ENCODE assay signal across 8 cellular contexts in the genomic region with DNA sequence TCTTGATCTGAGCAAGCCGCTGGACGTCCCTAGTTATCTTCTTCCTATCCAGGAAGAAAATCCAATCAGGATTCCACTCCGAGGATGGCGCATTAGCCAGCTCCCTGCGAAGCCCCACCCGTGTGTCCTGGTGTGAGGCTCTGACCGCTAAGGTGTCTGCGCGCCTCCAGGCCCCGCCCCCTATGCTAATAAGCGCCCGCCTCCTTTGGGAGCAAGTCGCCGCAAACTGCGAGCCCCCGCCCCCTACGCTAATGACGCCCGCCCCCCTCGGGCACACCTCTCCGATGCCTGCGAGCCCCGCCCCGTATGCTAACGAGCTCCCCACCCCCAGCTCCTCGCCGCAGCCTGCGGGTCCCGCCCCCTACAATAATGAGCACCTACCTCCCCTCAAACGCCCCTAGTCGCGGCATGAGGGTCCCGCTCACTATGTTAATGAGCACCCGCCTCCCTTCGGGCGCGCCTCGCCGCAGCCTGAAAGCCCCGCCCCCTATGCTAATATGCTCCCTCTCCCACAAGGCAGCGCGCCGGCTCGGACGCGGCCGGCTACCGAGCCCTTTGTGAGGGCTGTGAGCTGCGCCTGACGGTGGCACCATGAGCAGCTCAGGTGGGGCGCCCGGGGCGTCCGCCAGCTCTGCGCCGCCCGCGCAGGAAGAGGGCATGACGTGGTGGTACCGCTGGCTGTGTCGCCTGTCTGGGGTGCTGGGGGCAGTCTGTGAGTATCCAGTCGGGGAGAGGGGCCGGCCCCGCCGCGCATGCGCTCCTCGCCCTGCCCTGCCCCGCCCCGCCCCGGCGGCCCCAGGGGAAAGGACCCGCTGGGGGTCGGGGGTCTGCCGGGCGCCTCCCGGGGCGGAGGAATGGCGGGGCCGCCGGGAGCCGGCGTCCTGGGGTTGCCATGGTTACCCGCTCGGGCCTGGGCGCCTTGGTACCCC. TPM values are rescaled to one million over a fixed set of nuclear protein-coding genes. Genes with fewer than 3 reads are reported as not detected.
DNase-seq lines count a peak whose midpoint lies in the region; ATAC-seq and TF ChIP-seq lines count a peak whose summit lies in the region.

A gene (plus strand): TSS at position 503 of the 929 bp plus-strand sequence. CDS start 89 bp downstream, at position 592.

- TF ChIP-seq RAD21 in SK-N-SH (IDR thresholded peaks at IDR 0.05; ENCODE audit: low read length) = no peak

- H3K4me1 Mint-ChIP-seq in HFFc6 (ENCODE audit: low read depth) = no peaks in the 10 kb centered on the region

- H3K36me3 ChIP-seq in SK-N-SH (replicated peaks in 1 of 2; ENCODE audit: control insufficient read depth in 1 of 2, insufficient read depth in 2 of 2, low read length in 1 of 2) = peaks cover 0 to 5% of the 10 kb centered on the region in 2 experiments

- WGBS in SK-N-SH (ENCODE audit: low lambda C conversion rate) = 0% methylated on average over 3 of the region's 86 CpGs

- TF ChIP-seq CTCF in HFFc6 (IDR thresholded peaks at IDR 0.05) (no peak), SK-N-SH (IDR thresholded peaks at IDR 0.05) (no peak), omental fat pad (IDR thresholded peaks at IDR 0.05) (no peak)

- no peaks in the 10 kb centered on the region for H3K27me3 ChIP-seq in SK-N-SH (ENCODE audit: insufficient read depth)

- CTCF ChIA-PET in SK-N-SH (lab: Yijun Ruan, JAX) = interaction anchor here (0.9 to 1.7 kb wide), 4 partner anchors 10 to 272 kb away, joined by 3 to 8 read pairs (median 4); a partner anchor contains a TSS

- peak within 1 kb of the TSS; percentile 93 for H3K4me2 ChIP-seq in SK-N-SH

- POLR2A ChIA-PET in SK-N-SH (lab: Yijun Ruan, JAX) = interaction anchor here (0.8 to 2.0 kb wide), 11 partner anchors 8 to 176 kb away, joined by 3 to 15 read pairs (median 4); a partner anchor contains a TSS

- H3K27me3 Mint-ChIP-seq in HFFc6 (ENCODE audit: insufficient read depth) = peaks cover 9% of the 10 kb centered on the region

- peak within 1 kb of the TSS; percentile 72 for H3K27ac Mint-ChIP-seq in HFFc6
- H3K27ac Mint-ChIP-seq in activated naive CD4-positive, alpha-beta T cell treated with anti-CD3 and anti-CD28 coated beads, Interleukin-2, amount 50 U/mL, for 72 hours = peak within 1 kb of the TSS; percentile 44 to 85

- no peaks in the 10 kb centered on the region for H4K20me1 ChIP-seq in SK-N-SH (ENCODE audit: insufficient read depth)

- DNase-seq in GM04503 (ENCODE audit: low read depth) (peak; percentile 46), HFFc6 (peak; percentile 81), NCI-H1048 (lab: John Stamatoyannopoulos, UW) (peak; percentile 98), SK-N-SH (peak; percentile 98), glomerular visceral epithelial cell (ENCODE audit: extremely low spot score) (peak; percentile 97), omental fat pad (ENCODE audit: low spot score) (peak; percentile 92)
- DNase-seq in activated naive CD4-positive, alpha-beta T cell treated with anti-CD3 and anti-CD28 coated beads, Interleukin-2, amount 50 U/mL, for 72 hours (ENCODE audit: low spot score in 2 of 2) = peak; percentile 88

- no peaks in the 10 kb centered on the region for H3K79me2 ChIP-seq in SK-N-SH (ENCODE audit: insufficient read depth)

- H3K4me1 ChIP-seq in SK-N-SH (ENCODE audit: control insufficient read depth in 1 of 2, insufficient read depth in 2 of 2, low read depth in 1 of 2, low read length in 1 of 2) = peaks cover 0 to 25% of the 10 kb centered on the region in 2 experiments; a peak in 1 of 4 replicates

- H3K9me2 ChIP-seq in SK-N-SH = no peaks in the 10 kb centered on the region

- H3K9me3 ChIP-seq in SK-N-SH = no peaks in the 10 kb centered on the region

- peak; percentile 87 to 89 for ATAC-seq in activated naive CD4-positive, alpha-beta T cell treated with anti-CD3 and anti-CD28 coated beads, Interleukin-2, amount 50 U/mL, for 72 hours
- peak; percentile 90 for ATAC-seq in omental fat pad (ENCODE audit: low FRiP score)

- no peaks in the 10 kb centered on the region for H3K36me3 Mint-ChIP-seq in HFFc6 (ENCODE audit: low read depth)
- H3K36me3 Mint-ChIP-seq in activated naive CD4-positive, alpha-beta T cell treated with anti-CD3 and anti-CD28 coated beads, Interleukin-2, amount 50 U/mL, for 72 hours = no peaks in the 10 kb centered on the region

- H3F3A ChIP-seq in SK-N-SH (replicated peaks; ENCODE audit: insufficient read depth) = peaks cover 2% of the 10 kb centered on the region

- peak within 1 kb of the TSS; percentile 91 for H3K4me3 Mint-ChIP-seq in HFFc6

- H3K27ac ChIP-seq in SK-N-SH (ENCODE audit: low read depth in 2 of 2, low read length in 1 of 2) (peak within 1 kb of the TSS; percentile 86 to 99), temporal lobe (ENCODE audit: low read depth, low read length) (peak within 1 kb of the TSS; percentile 93)

- peak within 1 kb of the TSS; percentile 91 for H2AFZ ChIP-seq in SK-N-SH (ENCODE audit: low read depth)

- no peaks in the 10 kb centered on the region for H3K9me3 Mint-ChIP-seq in HFFc6
- no peaks in the 10 kb centered on the region for H3K9me3 Mint-ChIP-seq in activated naive CD4-positive, alpha-beta T cell treated with anti-CD3 and anti-CD28 coated beads, Interleukin-2, amount 50 U/mL, for 72 hours

- TF ChIP-seq EP300 in SK-N-SH (IDR thresholded peaks at IDR 0.05; ENCODE audit: borderline replicate concordance in 1 of 2, low read depth in 1 of 2, low read length in 1 of 2) = no peak

- H3K9ac ChIP-seq in SK-N-SH = peak within 1 kb of the TSS; percentile 93

- peak within 1 kb of the TSS; percentile 78 to 85 for H3K4me3 ChIP-seq in SK-N-SH (ENCODE audit: low read depth in 2 of 2, low read length in 1 of 2)

TF ChIP-seq in SK-N-SH, 30 proteins besides CTCF, POLR2A, EP300 and RAD21 (continues in another document):
- TF ChIP-seq, protein P1, sequence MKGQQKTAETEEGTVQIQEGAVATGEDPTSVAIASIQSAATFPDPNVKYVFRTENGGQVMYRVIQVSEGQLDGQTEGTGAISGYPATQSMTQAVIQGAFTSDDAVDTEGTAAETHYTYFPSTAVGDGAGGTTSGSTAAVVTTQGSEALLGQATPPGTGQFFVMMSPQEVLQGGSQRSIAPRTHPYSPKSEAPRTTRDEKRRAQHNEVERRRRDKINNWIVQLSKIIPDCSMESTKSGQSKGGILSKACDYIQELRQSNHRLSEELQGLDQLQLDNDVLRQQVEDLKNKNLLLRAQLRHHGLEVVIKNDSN (IDR thresholded peaks at IDR 0.05; ENCODE audit: borderline replicate concordance, low read depth) = no peak
- TF ChIP-seq SIN3A (IDR thresholded peaks at IDR 0.05; ENCODE audit: borderline replicate concordance, low read depth, low read length) (no peak; the same call in 1 of the 2 replicates), FOXM1 (IDR thresholded peaks at IDR 0.05; ENCODE audit: low read depth) (no peak), TCF12 (IDR thresholded peaks at IDR 0.05) (no peak), GATA2 (CRISPR knock-in tag; IDR thresholded peaks at IDR 0.05) (no peak), JUND (IDR thresholded peaks at IDR 0.05) (no peak), ELF1 (IDR thresholded peaks at IDR 0.05) (no peak)
- TF ChIP-seq, protein P2, sequence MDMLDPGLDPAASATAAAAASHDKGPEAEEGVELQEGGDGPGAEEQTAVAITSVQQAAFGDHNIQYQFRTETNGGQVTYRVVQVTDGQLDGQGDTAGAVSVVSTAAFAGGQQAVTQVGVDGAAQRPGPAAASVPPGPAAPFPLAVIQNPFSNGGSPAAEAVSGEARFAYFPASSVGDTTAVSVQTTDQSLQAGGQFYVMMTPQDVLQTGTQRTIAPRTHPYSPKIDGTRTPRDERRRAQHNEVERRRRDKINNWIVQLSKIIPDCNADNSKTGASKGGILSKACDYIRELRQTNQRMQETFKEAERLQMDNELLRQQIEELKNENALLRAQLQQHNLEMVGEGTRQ (IDR thresholded peaks at IDR 0.05; ENCODE audit: borderline replicate concordance, low read depth, low read length) = no peak
- TF ChIP-seq, protein P3, sequence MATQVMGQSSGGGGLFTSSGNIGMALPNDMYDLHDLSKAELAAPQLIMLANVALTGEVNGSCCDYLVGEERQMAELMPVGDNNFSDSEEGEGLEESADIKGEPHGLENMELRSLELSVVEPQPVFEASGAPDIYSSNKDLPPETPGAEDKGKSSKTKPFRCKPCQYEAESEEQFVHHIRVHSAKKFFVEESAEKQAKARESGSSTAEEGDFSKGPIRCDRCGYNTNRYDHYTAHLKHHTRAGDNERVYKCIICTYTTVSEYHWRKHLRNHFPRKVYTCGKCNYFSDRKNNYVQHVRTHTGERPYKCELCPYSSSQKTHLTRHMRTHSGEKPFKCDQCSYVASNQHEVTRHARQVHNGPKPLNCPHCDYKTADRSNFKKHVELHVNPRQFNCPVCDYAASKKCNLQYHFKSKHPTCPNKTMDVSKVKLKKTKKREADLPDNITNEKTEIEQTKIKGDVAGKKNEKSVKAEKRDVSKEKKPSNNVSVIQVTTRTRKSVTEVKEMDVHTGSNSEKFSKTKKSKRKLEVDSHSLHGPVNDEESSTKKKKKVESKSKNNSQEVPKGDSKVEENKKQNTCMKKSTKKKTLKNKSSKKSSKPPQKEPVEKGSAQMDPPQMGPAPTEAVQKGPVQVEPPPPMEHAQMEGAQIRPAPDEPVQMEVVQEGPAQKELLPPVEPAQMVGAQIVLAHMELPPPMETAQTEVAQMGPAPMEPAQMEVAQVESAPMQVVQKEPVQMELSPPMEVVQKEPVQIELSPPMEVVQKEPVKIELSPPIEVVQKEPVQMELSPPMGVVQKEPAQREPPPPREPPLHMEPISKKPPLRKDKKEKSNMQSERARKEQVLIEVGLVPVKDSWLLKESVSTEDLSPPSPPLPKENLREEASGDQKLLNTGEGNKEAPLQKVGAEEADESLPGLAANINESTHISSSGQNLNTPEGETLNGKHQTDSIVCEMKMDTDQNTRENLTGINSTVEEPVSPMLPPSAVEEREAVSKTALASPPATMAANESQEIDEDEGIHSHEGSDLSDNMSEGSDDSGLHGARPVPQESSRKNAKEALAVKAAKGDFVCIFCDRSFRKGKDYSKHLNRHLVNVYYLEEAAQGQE (IDR thresholded peaks at IDR 0.05; ENCODE audit: low read depth, low read length) = no peak

RNA-seq across cellular contexts. Expression of the gene that starts here (rescaled TPM):
- 1 to 10 TPM; 5.0 to 9.1 (median 6.7) TPM for total RNA-seq in HFFc6 (2021; fragmentation: NEBNext Ultra II Directional; extraction: Animal tissue kit (Norgen Biotek cat#: 25700))
- polyA plus RNA-seq in SK-N-SH (2012; rRNA removed) = 15.2 and 16.8 TPM in 2 replicates
- 5.8 and 10.5 TPM in 2 replicates for polyA plus RNA-seq in SK-N-SH (2012; cell fraction: cytosol; rRNA removed)
- polyA plus RNA-seq in SK-N-SH (2012; cell fraction: nucleus; rRNA removed) = 44.0 and 46.4 TPM in 2 replicates
- 1 to 10 TPM in 1 of 2 donors, under 1 TPM in 1; 0.37 to 2.3 TPM for total RNA-seq in activated naive CD4-positive, alpha-beta T cell treated with anti-CD3 and anti-CD28 coated beads, Interleukin-2, amount 50 U/mL, for 72 hours
- 1 to 10 TPM; 2.7 to 6.9 (median 4.8) TPM for total RNA-seq in omental fat pad
- total RNA-seq in temporal lobe = 19.4 TPM

Comparison
In these comparisons a context has a peak if more than half of its experiments do, and no peak if none do; other contexts are left out.
1. Peak in every context shown above with its lines: DNase-seq, ATAC-seq, H3K4me3 ChIP-seq and H3K27ac ChIP-seq.
2. DNase-seq: peak in every context shown above with its lines; median percentile 98 in NCI-H1048; 98 in SK-N-SH; 97 in glomerular visceral epithelial cell; 92 in omental fat pad; 88 in activated naive CD4-positive, alpha-beta T cell treated with anti-CD3 and anti-CD28 coated beads, Interleukin-2, amount 50 U/mL, for 72 hours; 81 in HFFc6; 46 in GM04503.